ENCODE assay signal across 23 cellular contexts in genomic region chr6:107510108-107510507, GRCh38. TPM values are rescaled to one million over a fixed set of nuclear protein-coding genes. Genes with fewer than 3 reads are reported as not detected.
A peak's percentile ranks its signal among the peaks of the same experiment; 100 is the strongest.
DNase-seq lines count a peak whose midpoint lies in the region; ATAC-seq, FAIRE-seq and TF ChIP-seq lines count a peak whose summit lies in the region.
"Had no signal": no experiment of that assay in that cellular context is flagged by ENCODE, and none has a peak within 500 bp of the region (broad histone marks: within the 10 kb centered on the region; RNA-seq: fewer than 3 reads in every experiment).

No MANE protein-coding gene starts in this region.

- no peak overlapping the region for H3K27ac ChIP-seq in HepG2 (ENCODE audit: extremely low read length, insufficient read depth, low read length)
- no peak overlapping the region for H3K27ac ChIP-seq in right lobe of liver
- H3K27ac ChIP-seq in breast epithelium, result no peak overlapping the region
- H3K27ac ChIP-seq: HL-60, Peyer's patch had no signal

- no peak for TF ChIP-seq RAD21 in HepG2 (CRISPR knock-in tag; IDR thresholded peaks at IDR 0.05)

- H3K9ac ChIP-seq in HepG2 (ENCODE audit: insufficient read depth, low read depth, low read length), result no peak overlapping the region

- H3K9me3 ChIP-seq in HepG2 (ENCODE audit: low read length) (no peaks in the 10 kb centered on the region), right lobe of liver (no peaks in the 10 kb centered on the region), breast epithelium (no peaks in the 10 kb centered on the region), BE2C (no peaks in the 10 kb centered on the region)
- H3K9me3 ChIP-seq: Peyer's patch had no signal

- H3K36me3 Mint-ChIP-seq in chondrocyte (ENCODE audit: low read depth), result peaks cover 8% of the 10 kb centered on the region
- peaks cover 57% of the 10 kb centered on the region for H3K36me3 Mint-ChIP-seq in nephron (ENCODE audit: low read depth)

- CTCF ChIA-PET in HepG2 (lab: Yijun Ruan, JAX; ENCODE audit: low intra/inter-chr PET ratio, low total read pairs), result no interaction called here

- 96% methylated on average over 2 of the region's 2 CpGs for WGBS in HepG2 (ENCODE audit: low lambda C conversion rate)
- WGBS in right lobe of liver (ENCODE audit: insufficient coverage, low coverage, low lambda C conversion rate, missing lambda C conversion rate), result 77% methylated on average over 2 of the region's 2 CpGs

- H3K27ac Mint-ChIP-seq in chondrocyte (ENCODE audit: unreplicated experiment), result peak overlapping the region; percentile 49
- H3K27ac Mint-ChIP-seq in nephron, result peak overlapping the region in 2 of 3 experiments; percentile 80 to 85
- H3K27ac Mint-ChIP-seq: B cell; CD4-positive, CD25-positive, alpha-beta regulatory T cell; HFFc6 had no signal

- ATAC-seq in HepG2 (no peak), right lobe of liver (no peak), HG03460 (IDR thresholded peaks at IDR 0.05; ENCODE audit: unreplicated experiment) (no peak)

- no peaks in the 10 kb centered on the region for H3K27me3 Mint-ChIP-seq in chondrocyte (ENCODE audit: low read depth)
- H3K27me3 Mint-ChIP-seq in nephron (ENCODE audit: low read depth), result no peaks in the 10 kb centered on the region
- H3K27me3 Mint-ChIP-seq: B cell had no signal

- no peak overlapping the region for H3K4me2 ChIP-seq in HepG2 (ENCODE audit: low read depth, low read length)

- DNase-seq in HepG2 (ENCODE audit: low spot score) (no peak), right lobe of liver (no peak), chondrocyte (ENCODE audit: low spot score) (no peak), SW 1271 (lab: John Stamatoyannopoulos, UW) (no peak), breast epithelium (ENCODE audit: low spot score in 2 of 2) (no peak), BE2C (no peak)
- DNase-seq: CD4-positive, CD25-positive, alpha-beta regulatory T cell; COR-L47; GOT3; HFFc6; MM.1S; NCI-H1092; NCI-H146; NCI-H2029 treated with DMSO at 0.1 percent for 48 hours; NCI-H2171; Peyer's patch had no signal

- TF ChIP-seq CTCF in HepG2 (CRISPR knock-in tag; IDR thresholded peaks at IDR 0.05), result no peak
- TF ChIP-seq CTCF in right lobe of liver (IDR thresholded peaks at IDR 0.05), result no peak
- TF ChIP-seq CTCF in chondrocyte (IDR thresholded peaks at IDR 0.05), result no peak
- TF ChIP-seq CTCF in nephron (IDR thresholded peaks at IDR 0.05; ENCODE audit: unreplicated experiment in 3 of 3), result no peak
- no peak for TF ChIP-seq CTCF in breast epithelium (IDR thresholded peaks at IDR 0.05)
- TF ChIP-seq CTCF in BE2C (IDR thresholded peaks at IDR 0.05; ENCODE audit: low read depth, low read length), result no peak

- TF ChIP-seq POLR2A in HepG2 (IDR thresholded peaks at IDR 0.05; ENCODE audit: insufficient read depth in 1 of 2, low read depth in 2 of 2, low read length in 2 of 2) (no peak), right lobe of liver (IDR thresholded peaks at IDR 0.05) (no peak), breast epithelium (IDR thresholded peaks at IDR 0.05) (no peak)

- in situ Hi-C loops in HepG2 (cut with HindIII; ENCODE audit: extremely low pct_ligation_motif_present, low pct_unique_long_range_greater_than_20kb), result no loop called here

- H3K36me3 ChIP-seq in HepG2 (replicated peaks in 1 of 2; ENCODE audit: control insufficient read depth in 1 of 2, insufficient read depth in 2 of 2, low read length in 2 of 2), result peaks cover 9 to 42% of the 10 kb centered on the region in 2 experiments; a peak in 4 of 5 replicates
- no peaks in the 10 kb centered on the region for H3K36me3 ChIP-seq in right lobe of liver
- no peaks in the 10 kb centered on the region for H3K36me3 ChIP-seq in breast epithelium
- H3K36me3 ChIP-seq in BE2C, result peaks cover 36% of the 10 kb centered on the region
- H3K36me3 ChIP-seq: Peyer's patch had no signal

- H2AFZ ChIP-seq in HepG2 (ENCODE audit: low read length), result no peak overlapping the region

- H3K4me1 ChIP-seq in HepG2 (ENCODE audit: insufficient read depth, low read length) (no peaks in the 10 kb centered on the region), right lobe of liver (no peaks in the 10 kb centered on the region), breast epithelium (no peaks in the 10 kb centered on the region), BE2C (peaks cover 4% of the 10 kb centered on the region; the same call in 1 of the 2 replicates)
- H3K4me1 ChIP-seq: Peyer's patch had no signal

- FAIRE-seq in HepG2 (lab: Jason Lieb, UNC), result no peak
- FAIRE-seq: G401.6, GM19239 had no signal

- no peaks in the 10 kb centered on the region for H3K27me3 ChIP-seq in HepG2 (ENCODE audit: control insufficient read depth in 1 of 2, insufficient read depth in 2 of 2, low read length in 2 of 2)
- no peaks in the 10 kb centered on the region for H3K27me3 ChIP-seq in right lobe of liver
- H3K27me3 ChIP-seq in breast epithelium, result no peaks in the 10 kb centered on the region
- H3K27me3 ChIP-seq in BE2C, result no peaks in the 10 kb centered on the region
- H3K27me3 ChIP-seq: Peyer's patch had no signal

- POLR2A ChIA-PET in HepG2 (lab: Yijun Ruan, JAX), result no interaction called here

- H3K4me1 Mint-ChIP-seq in chondrocyte (ENCODE audit: low read depth) (peaks cover 20% of the 10 kb centered on the region), nephron (peaks cover 26% of the 10 kb centered on the region)
- H3K4me1 Mint-ChIP-seq: B cell; CD4-positive, CD25-positive, alpha-beta regulatory T cell had no signal

- intact Hi-C loops in HepG2 (cut with micrococcal nuclease; ENCODE audit: unreplicated experiment) (no loop called here), right lobe of liver (cut with DNase I) (no loop called here), breast epithelium (cut with DNase I; ENCODE audit: low total_unique reads) (no loop called here)

- no peak overlapping the region for H3K4me3 Mint-ChIP-seq in chondrocyte (ENCODE audit: unreplicated experiment)
- H3K4me3 Mint-ChIP-seq in nephron, result no peak overlapping the region
- H3K4me3 Mint-ChIP-seq: B cell; CD4-positive, CD25-positive, alpha-beta regulatory T cell; HFFc6 had no signal

- TF ChIP-seq EP300 in HepG2 (IDR thresholded peaks at IDR 0.05; ENCODE audit: low read depth in 2 of 2, low read length in 2 of 2), result no peak
- no peak for TF ChIP-seq EP300 in HepG2 (CRISPR knock-in tag; IDR thresholded peaks at IDR 0.05; ENCODE audit: borderline replicate concordance)

- no peaks in the 10 kb centered on the region for H4K20me1 ChIP-seq in HepG2 (ENCODE audit: insufficient read depth, low read length)

- H3K79me2 ChIP-seq in HepG2 (ENCODE audit: insufficient read depth, low read length), result no peaks in the 10 kb centered on the region

- no peak overlapping the region for H3K4me3 ChIP-seq in HepG2 (replicated peaks in 1 of 3; ENCODE audit: insufficient read depth in 1 of 3, low read depth in 2 of 3, low read length in 3 of 3)
- H3K4me3 ChIP-seq in right lobe of liver, result no peak overlapping the region
- H3K4me3 ChIP-seq in breast epithelium, result no peak overlapping the region
- H3K4me3 ChIP-seq in BE2C (ENCODE audit: low read depth, low read length), result no peak overlapping the region
- H3K4me3 ChIP-seq: Peyer's patch had no signal

- no TSS peak for BruUV-seq in HepG2 (replicated peaks; lab: Mats Ljungman, UMichigan)

- H3K9me3 Mint-ChIP-seq in chondrocyte (ENCODE audit: low read depth), result peaks cover 6% of the 10 kb centered on the region
- H3K9me3 Mint-ChIP-seq in nephron, result peaks cover 14% of the 10 kb centered on the region
- H3K9me3 Mint-ChIP-seq: HFFc6 had no signal

RNA-seq across cellular contexts. Expression of gene SOBP, which starts 20.2 kb away (rescaled TPM):
- 5.0 and 6.9 TPM in 2 replicates for total RNA-seq in HepG2 (2016; rRNA removed; fragmentation: Illumina TruSeq; extraction: Trizol)
- total RNA-seq in HepG2 (2016; cell fraction: cytosol; rRNA removed; fragmentation: Illumina TruSeq; extraction: Trizol; ENCODE audit: low read depth), result 16.8 and 17.1 TPM in 2 replicates
- total RNA-seq in HepG2 (2016; cell fraction: insoluble cytoplasmic fraction; rRNA removed; fragmentation: Illumina TruSeq; extraction: Trizol), result 4.6 and 7.3 TPM in 2 replicates
- total RNA-seq in HepG2 (2016; cell fraction: membrane; rRNA removed; fragmentation: Illumina TruSeq; extraction: Trizol), result 9.6 and 9.9 TPM in 2 replicates
- total RNA-seq in HepG2 (2016; cell fraction: nucleus; rRNA removed; fragmentation: Illumina TruSeq; extraction: Trizol), result 20.2 and 20.8 TPM in 2 replicates
- polyA plus RNA-seq in HepG2 (2011; rRNA removed), result 1.2 and 1.5 TPM in 2 replicates
- polyA plus RNA-seq in HepG2 (2011; cell fraction: cytosol; rRNA removed), result 0.68 and 0.69 TPM in 2 replicates
- polyA plus RNA-seq in HepG2 (2011; cell fraction: nucleus; rRNA removed), result 2.6 and 4.7 TPM in 2 replicates
- 7.5 and 8.9 TPM in 2 replicates for polyA plus RNA-seq in HepG2 (2012)
- polyA plus RNA-seq in HepG2 (2016; cell fraction: cytosol; fragmentation: Illumina TruSeq; extraction: Trizol; ENCODE audit: low read depth), result 3.7 and 4.0 TPM in 2 replicates
- 7.3 and 10.4 TPM in 2 replicates for polyA plus RNA-seq in HepG2 (2016; cell fraction: insoluble cytoplasmic fraction; fragmentation: Illumina TruSeq; extraction: Trizol; ENCODE audit: low read depth)
- polyA plus RNA-seq in HepG2 (2016; cell fraction: membrane; fragmentation: Illumina TruSeq; extraction: Trizol; ENCODE audit: low read depth), result 7.3 and 8.1 TPM in 2 replicates
- 11.6 and 12.0 TPM in 2 replicates for polyA plus RNA-seq in HepG2 (2016; cell fraction: nucleus; fragmentation: Illumina TruSeq; extraction: Trizol; ENCODE audit: insufficient read depth, low read depth)
- polyA minus RNA-seq in HepG2 (2011; rRNA and poly(A)+ RNA removed; ENCODE audit: low replicate concordance), result 0.12 and 2.0 TPM in 2 replicates
- polyA minus RNA-seq in HepG2 (2011; cell fraction: cytosol; rRNA and poly(A)+ RNA removed), result 2.5 and 3.5 TPM in 2 replicates
- polyA minus RNA-seq in HepG2 (2011; cell fraction: nucleus; rRNA and poly(A)+ RNA removed), result 17.2 and 22.7 TPM in 2 replicates
- total RNA-seq in right lobe of liver, result 1 to 10 TPM; 1.3 to 3.5 (median 1.6) TPM
- 6.6 to 9.8 TPM (median 6.7 TPM) in 3 replicates for total RNA-seq in chondrocyte
- total RNA-seq in breast epithelium, result 1 to 10 TPM; 5.6 to 8.2 (median 7.0) TPM
- polyA plus RNA-seq in BE2C (2012; ENCODE audit: insufficient read depth, insufficient read length, low read depth), result 28.5 TPM
- total RNA-seq: A172; CD4-positive, CD25-positive, alpha-beta regulatory T cell had no signal

RNA-seq across cellular contexts. Expression of gene PDSS2, which starts 50.7 kb away (rescaled TPM):
- total RNA-seq in HepG2 (2016; rRNA removed; fragmentation: Illumina TruSeq; extraction: Trizol), result 17.0 and 23.7 TPM in 2 replicates
- 2.9 and 3.2 TPM in 2 replicates for total RNA-seq in HepG2 (2016; cell fraction: cytosol; rRNA removed; fragmentation: Illumina TruSeq; extraction: Trizol; ENCODE audit: low read depth)
- total RNA-seq in HepG2 (2016; cell fraction: insoluble cytoplasmic fraction; rRNA removed; fragmentation: Illumina TruSeq; extraction: Trizol), result 18.3 and 23.8 TPM in 2 replicates
- 9.3 and 9.5 TPM in 2 replicates for total RNA-seq in HepG2 (2016; cell fraction: membrane; rRNA removed; fragmentation: Illumina TruSeq; extraction: Trizol)
- 14.1 and 15.4 TPM in 2 replicates for total RNA-seq in HepG2 (2016; cell fraction: nucleus; rRNA removed; fragmentation: Illumina TruSeq; extraction: Trizol)
- polyA plus RNA-seq in HepG2 (2011; rRNA removed), result 12.5 and 16.2 TPM in 2 replicates
- 9.6 and 11.7 TPM in 2 replicates for polyA plus RNA-seq in HepG2 (2011; cell fraction: cytosol; rRNA removed)
- polyA plus RNA-seq in HepG2 (2011; cell fraction: nucleus; rRNA removed), result 7.2 and 7.4 TPM in 2 replicates
- 9.1 and 10.3 TPM in 2 replicates for polyA plus RNA-seq in HepG2 (2012)
- 2.9 TPM in 2 replicates for polyA plus RNA-seq in HepG2 (2016; cell fraction: cytosol; fragmentation: Illumina TruSeq; extraction: Trizol; ENCODE audit: low read depth)
- polyA plus RNA-seq in HepG2 (2016; cell fraction: insoluble cytoplasmic fraction; fragmentation: Illumina TruSeq; extraction: Trizol; ENCODE audit: low read depth), result 23.7 and 26.1 TPM in 2 replicates
- 5.0 and 6.5 TPM in 2 replicates for polyA plus RNA-seq in HepG2 (2016; cell fraction: membrane; fragmentation: Illumina TruSeq; extraction: Trizol; ENCODE audit: low read depth)
- 9.4 and 12.7 TPM in 2 replicates for polyA plus RNA-seq in HepG2 (2016; cell fraction: nucleus; fragmentation: Illumina TruSeq; extraction: Trizol; ENCODE audit: insufficient read depth, low read depth)
- polyA minus RNA-seq in HepG2 (2011; rRNA and poly(A)+ RNA removed; ENCODE audit: low replicate concordance), result 31.3 and 38.1 TPM in 2 replicates
- polyA minus RNA-seq in HepG2 (2011; cell fraction: cytosol; rRNA and poly(A)+ RNA removed), result 11.1 and 12.6 TPM in 2 replicates
- polyA minus RNA-seq in HepG2 (2011; cell fraction: nucleus; rRNA and poly(A)+ RNA removed), result 31.7 and 32.4 TPM in 2 replicates
- 10 to 100 TPM; 17.0 to 25.1 (median 19.0) TPM for total RNA-seq in right lobe of liver
- 10.1 to 13.1 TPM (median 10.4 TPM) in 3 replicates for total RNA-seq in chondrocyte
- 10 to 100 TPM in 2 of 3 donors, 1 to 10 TPM in 1; 6.9 to 13.5 (median 11.1) TPM for total RNA-seq in breast epithelium
- 6.7 TPM for polyA plus RNA-seq in BE2C (2012; ENCODE audit: insufficient read depth, insufficient read length, low read depth)
